ENCODE assay signal across 8 cellular contexts in genomic region chr18:12839057-12839525, GRCh38. TPM values are rescaled to one million over a fixed set of nuclear protein-coding genes. Genes with fewer than 3 reads are reported as not detected.
DNase-seq lines count a peak whose midpoint lies in the region; ATAC-seq and TF ChIP-seq lines count a peak whose summit lies in the region.

No MANE protein-coding gene starts in this region.

- no peaks in the 10 kb centered on the region for H3K9me3 Mint-ChIP-seq in activated naive CD8-positive, alpha-beta T cell treated with anti-CD3 and anti-CD28 coated beads for 36 hours

- H3K36me3 ChIP-seq in neutrophil (peaks cover 5% of the 10 kb centered on the region), BE2C (no peaks in the 10 kb centered on the region)

- peaks cover 51% of the 10 kb centered on the region for H3K4me1 Mint-ChIP-seq in activated naive CD8-positive, alpha-beta T cell treated with anti-CD3 and anti-CD28 coated beads for 36 hours

- peak overlapping the region; percentile 35 for H3K4me3 Mint-ChIP-seq in activated naive CD8-positive, alpha-beta T cell treated with anti-CD3 and anti-CD28 coated beads for 36 hours

- peak overlapping the region; percentile 34 to 38 for H3K4me3 ChIP-seq in neutrophil (ENCODE audit: low read depth in 1 of 2, low read length in 1 of 2)
- H3K4me3 ChIP-seq in BE2C (ENCODE audit: low read depth, low read length): no peak overlapping the region

- H3K4me1 ChIP-seq in neutrophil (ENCODE audit: control insufficient read depth in 1 of 2, insufficient read depth in 1 of 2, low read depth in 1 of 2, low read length in 1 of 2) (peaks cover 35 to 37% of the 10 kb centered on the region in 2 experiments), BE2C (no peaks in the 10 kb centered on the region; the same call in 1 of the 2 replicates)

- peaks cover 23% of the 10 kb centered on the region for H3K36me3 Mint-ChIP-seq in activated naive CD8-positive, alpha-beta T cell treated with anti-CD3 and anti-CD28 coated beads for 36 hours

- H3K27me3 Mint-ChIP-seq in activated naive CD8-positive, alpha-beta T cell treated with anti-CD3 and anti-CD28 coated beads for 36 hours: no peaks in the 10 kb centered on the region

- H3K27me3 ChIP-seq in neutrophil (no peaks in the 10 kb centered on the region), BE2C (no peaks in the 10 kb centered on the region)

- ATAC-seq in GM21381 (IDR thresholded peaks at IDR 0.05; ENCODE audit: unreplicated experiment) (peak; percentile 29), HG03565 (IDR thresholded peaks at IDR 0.05; ENCODE audit: unreplicated experiment) (peak; percentile 27)

- H3K27ac Mint-ChIP-seq in activated naive CD8-positive, alpha-beta T cell treated with anti-CD3 and anti-CD28 coated beads for 36 hours: peak overlapping the region; percentile 95

- H3K27ac ChIP-seq in neutrophil: peak overlapping the region; percentile 91

- DNase-seq in ELR (ENCODE audit: low read depth): peak; percentile 37
- DNase-seq in activated naive CD8-positive, alpha-beta T cell treated with anti-CD3 and anti-CD28 coated beads for 36 hours: no peak
- DNase-seq in NCI-H2107 (lab: John Stamatoyannopoulos, UW): no peak
- no peak for DNase-seq in RKO (ENCODE audit: low spot score)
- DNase-seq in BE2C: no peak

- H3K9me3 ChIP-seq in neutrophil: no peaks in the 10 kb centered on the region
- no peaks in the 10 kb centered on the region for H3K9me3 ChIP-seq in BE2C

- TF ChIP-seq CTCF in neutrophil (IDR thresholded peaks at IDR 0.05) (no peak), BE2C (IDR thresholded peaks at IDR 0.05; ENCODE audit: low read depth, low read length) (no peak)

RNA-seq across cellular contexts. Expression of gene PTPN2, which starts 44.9 kb away (rescaled TPM):
- total RNA-seq in activated naive CD8-positive, alpha-beta T cell treated with anti-CD3 and anti-CD28 coated beads for 36 hours: 10 to 100 TPM; 50.9 to 57.2 TPM
- polyA plus RNA-seq in BE2C (2012; ENCODE audit: insufficient read depth, insufficient read length, low read depth): 10.7 TPM
